19 cellular contexts compared by ENCODE assay signal in the genomic region with DNA sequence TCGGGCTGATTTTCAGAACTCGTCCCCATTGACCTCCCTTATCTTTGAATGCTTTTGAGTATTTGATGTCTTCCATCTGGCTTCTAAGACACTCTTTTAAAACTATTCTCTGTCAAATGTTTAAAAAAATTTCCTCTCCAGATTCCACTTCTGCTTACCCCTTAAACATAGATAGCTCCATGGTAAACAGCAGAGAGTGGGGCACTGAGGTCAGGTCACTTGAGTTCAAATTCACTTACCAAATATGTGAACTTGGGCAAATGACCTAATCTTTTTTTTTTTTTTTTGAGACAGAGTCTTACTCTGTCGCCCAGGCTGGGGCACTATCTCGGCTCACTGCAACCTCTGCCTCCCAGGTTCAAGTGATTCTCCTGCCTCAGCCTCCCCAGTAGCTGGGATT.
DNase-seq lines count a peak whose midpoint lies in the region; ATAC-seq and TF ChIP-seq lines count a peak whose summit lies in the region.
"Had no signal": no experiment of that assay in that cellular context is flagged by ENCODE, and none has a peak within 500 bp of the region (broad histone marks: within the 10 kb centered on the region; RNA-seq: fewer than 3 reads in every experiment).

No MANE protein-coding gene starts in this region.

- H3K4me1 Mint-ChIP-seq in activated CD4-positive, alpha-beta memory T cell treated with anti-CD3 and anti-CD28 coated beads for 36 hours (ENCODE audit: low read depth): no peaks in the 10 kb centered on the region
- H3K4me1 Mint-ChIP-seq: B cell; CD4-positive, CD25-positive, alpha-beta regulatory T cell had no signal

- DNase-seq in left lung (no peak), right lobe of liver (peak in 2 of 3 donors; percentile 26 to 49), sciatic nerve (ENCODE audit: low spot score) (no peak), upper lobe of right lung (no peak), activated gamma-delta T cell (lab: John Stamatoyannopoulos, UW) (no peak), A673 (ENCODE audit: low spot score) (no peak)
- no peak for DNase-seq in activated CD4-positive, alpha-beta memory T cell treated with anti-CD3 and anti-CD28 coated beads for 36 hours
- DNase-seq: Caco-2; CD4-positive, CD25-positive, alpha-beta regulatory T cell; CD8-positive, alpha-beta T cell; DMS153; DND-41; H9; HFFc6 had no signal

- H3K9me3 Mint-ChIP-seq in activated CD4-positive, alpha-beta memory T cell treated with anti-CD3 and anti-CD28 coated beads for 36 hours: no peaks in the 10 kb centered on the region
- H3K9me3 Mint-ChIP-seq: CD8-positive, alpha-beta T cell; HFFc6 had no signal

- H3K27ac ChIP-seq in left lung: peak overlapping the region in 1 of 2 donors; percentile 64
- H3K27ac ChIP-seq in right lobe of liver: peak overlapping the region in 1 of 3 donors; percentile 39
- no peak overlapping the region for H3K27ac ChIP-seq in upper lobe of right lung
- H3K27ac ChIP-seq in A673 (ENCODE audit: low read depth, low read length, poor library complexity, severe bottlenecking): no peak overlapping the region
- H3K27ac ChIP-seq: BLaER1, C4-2B had no signal

- H3K27me3 ChIP-seq in left lung (no peaks in the 10 kb centered on the region), right lobe of liver (no peaks in the 10 kb centered on the region), upper lobe of right lung (no peaks in the 10 kb centered on the region), A673 (replicated peaks; ENCODE audit: insufficient read depth, low read depth, low read length, poor library complexity) (no peaks in the 10 kb centered on the region)
- H3K27me3 ChIP-seq: BLaER1 had no signal

- H3K27me3 Mint-ChIP-seq in activated CD4-positive, alpha-beta memory T cell treated with anti-CD3 and anti-CD28 coated beads for 36 hours: no peaks in the 10 kb centered on the region

- CTCF ChIA-PET in A673 (lab: Charles Lee): no interaction called here
- CTCF ChIA-PET in activated CD4-positive, alpha-beta memory T cell treated with anti-CD3 and anti-CD28 coated beads for 36 hours (lab: Charles Lee): no interaction called here

- intact Hi-C loops in left lung (cut with DNase I) (no loop called here), right lobe of liver (cut with DNase I) (no loop called here), sciatic nerve (cut with DNase I) (no loop called here), upper lobe of right lung (cut with DNase I) (no loop called here), A673 (cut with micrococcal nuclease; ENCODE audit: unreplicated experiment) (no loop called here)
- intact Hi-C loops in activated CD4-positive, alpha-beta memory T cell treated with anti-CD3 and anti-CD28 coated beads for 36 hours (cut with micrococcal nuclease): no loop called here

- no TSS peak for BruUV-seq in A673 (replicated peaks; lab: Mats Ljungman, UMichigan)

- H3K4me3 Mint-ChIP-seq in activated CD4-positive, alpha-beta memory T cell treated with anti-CD3 and anti-CD28 coated beads for 36 hours: no peak overlapping the region
- H3K4me3 Mint-ChIP-seq: B cell; CD4-positive, CD25-positive, alpha-beta regulatory T cell; CD8-positive, alpha-beta T cell; GM23338; H9; HFFc6 had no signal

- no peak overlapping the region for H3K27ac Mint-ChIP-seq in activated CD4-positive, alpha-beta memory T cell treated with anti-CD3 and anti-CD28 coated beads for 36 hours
- H3K27ac Mint-ChIP-seq: B cell; CD4-positive, CD25-positive, alpha-beta regulatory T cell; CD8-positive, alpha-beta T cell; GM23338; H9; HFFc6 had no signal

- H3K36me3 Mint-ChIP-seq in activated CD4-positive, alpha-beta memory T cell treated with anti-CD3 and anti-CD28 coated beads for 36 hours: no peaks in the 10 kb centered on the region
- H3K36me3 Mint-ChIP-seq: CD4-positive, CD25-positive, alpha-beta regulatory T cell; CD8-positive, alpha-beta T cell had no signal

- ATAC-seq in left lung (peak; percentile 68), right lobe of liver (peak; percentile 86 to 94 (median 91)), sciatic nerve (peak; percentile 45), upper lobe of right lung (peak; percentile 50), HG02970 (IDR thresholded peaks at IDR 0.05; ENCODE audit: low FRiP score, unreplicated experiment) (no peak)
- ATAC-seq: CD8-positive, alpha-beta T cell; GM23338 had no signal

- H3K36me3 ChIP-seq in left lung: no peaks in the 10 kb centered on the region
- no peaks in the 10 kb centered on the region for H3K36me3 ChIP-seq in right lobe of liver
- no peaks in the 10 kb centered on the region for H3K36me3 ChIP-seq in upper lobe of right lung
- no peaks in the 10 kb centered on the region for H3K36me3 ChIP-seq in A673 (ENCODE audit: insufficient read depth, low read length, poor library complexity, severe bottlenecking)
- H3K36me3 ChIP-seq: BLaER1 had no signal

- peaks cover 0 to 12% of the 10 kb centered on the region in 2 donors for H3K4me1 ChIP-seq in left lung
- peaks cover 0 to 27% (median 8%) of the 10 kb centered on the region in 4 donors for H3K4me1 ChIP-seq in right lobe of liver
- peaks cover 20% of the 10 kb centered on the region for H3K4me1 ChIP-seq in upper lobe of right lung
- H3K4me1 ChIP-seq in A673 (ENCODE audit: insufficient read depth, low read length, poor library complexity, severe bottlenecking): no peaks in the 10 kb centered on the region
- H3K4me1 ChIP-seq: Caco-2 had no signal

- POLR2A ChIA-PET in A673 (lab: Charles Lee; ENCODE audit: low non-redundant PET): no interaction called here
- POLR2A ChIA-PET in activated CD4-positive, alpha-beta memory T cell treated with anti-CD3 and anti-CD28 coated beads for 36 hours (lab: Charles Lee): no interaction called here

- WGBS in right lobe of liver (ENCODE audit: insufficient coverage, low coverage, low lambda C conversion rate, missing lambda C conversion rate): 28% methylated on average over 4 of the region's 4 CpGs

- H3K9me3 ChIP-seq in left lung: no peaks in the 10 kb centered on the region
- H3K9me3 ChIP-seq in right lobe of liver: no peaks in the 10 kb centered on the region
- H3K9me3 ChIP-seq in upper lobe of right lung: no peaks in the 10 kb centered on the region
- no peaks in the 10 kb centered on the region for H3K9me3 ChIP-seq in A673 (ENCODE audit: low read depth, low read length, poor library complexity, severe bottlenecking)
- H3K9me3 ChIP-seq: BLaER1, Caco-2 had no signal

- no peak overlapping the region for H3K4me3 ChIP-seq in left lung
- H3K4me3 ChIP-seq in right lobe of liver: no peak overlapping the region
- H3K4me3 ChIP-seq in upper lobe of right lung: no peak overlapping the region
- no peak overlapping the region for H3K4me3 ChIP-seq in A673 (ENCODE audit: low read depth, low read length, poor library complexity, severe bottlenecking)
- H3K4me3 ChIP-seq: BLaER1, GM23338 had no signal

- TF ChIP-seq CTCF in left lung (IDR thresholded peaks at IDR 0.05) (no peak), right lobe of liver (IDR thresholded peaks at IDR 0.05) (no peak), upper lobe of right lung (IDR thresholded peaks at IDR 0.05) (no peak), A673 (conservative IDR thresholded peaks at IDR 0.05; ENCODE audit: low read depth, low read length) (no peak)

- no peak for TF ChIP-seq POLR2A in right lobe of liver (IDR thresholded peaks at IDR 0.05)

Comparison
In these comparisons a context has a peak if more than half of its experiments do, and no peak if none do; other contexts are left out.
1. DNase-seq: peak in right lobe of liver (2 of 3); none in left lung (0 of 2), sciatic nerve (single experiment), upper lobe of right lung (single experiment), activated gamma-delta T cell (single experiment), A673 (single experiment) and activated CD4-positive, alpha-beta memory T cell treated with anti-CD3 and anti-CD28 coated beads for 36 hours (single experiment).